In the genomic region with DNA sequence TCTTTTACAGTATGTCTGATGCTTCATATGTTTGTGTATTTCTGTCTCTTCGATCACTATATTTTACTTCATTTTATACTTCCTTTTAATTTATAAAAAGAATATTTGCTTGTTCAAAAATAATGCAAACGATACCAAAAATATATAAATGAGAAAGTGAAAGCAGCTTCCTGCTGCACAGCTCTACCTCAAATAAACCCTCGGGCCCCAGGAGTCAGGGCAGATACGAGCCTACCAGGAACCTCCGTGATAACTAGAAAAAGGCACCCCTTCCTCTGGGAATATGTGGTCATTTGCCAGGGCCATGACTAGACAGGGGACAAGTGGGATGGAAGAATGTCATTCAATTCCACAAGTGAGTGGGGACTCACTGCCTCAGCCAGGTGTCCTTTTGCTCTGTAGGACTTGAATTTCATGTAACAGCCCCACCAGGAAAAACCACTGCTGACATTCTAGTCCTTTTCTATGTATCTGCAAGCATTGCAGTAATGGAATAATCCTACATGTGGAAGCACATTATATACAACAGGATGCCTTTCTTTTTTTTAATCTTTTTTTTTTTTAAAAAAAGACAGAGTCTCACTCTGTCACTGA, we compare ENCODE assay signal across 17 cellular contexts.
DNase-seq lines count a peak whose midpoint lies in the region; ATAC-seq and TF ChIP-seq lines count a peak whose summit lies in the region.
"Had no signal": no experiment of that assay in that cellular context is flagged by ENCODE, and none has a peak within 500 bp of the region (broad histone marks: within the 10 kb centered on the region; RNA-seq: fewer than 3 reads in every experiment).

No MANE protein-coding gene starts in this region.

- H4K20me1 ChIP-seq in DOHH2 (ENCODE audit: control insufficient read depth, insufficient read depth, low read depth, low read length): no peaks in the 10 kb centered on the region

- no peaks in the 10 kb centered on the region for H3K9me2 ChIP-seq in DOHH2 (replicated peaks; ENCODE audit: control insufficient read depth, low read length)

- H3K27me3 ChIP-seq in DOHH2 (ENCODE audit: control insufficient read depth, low read length): no peaks in the 10 kb centered on the region
- no peaks in the 10 kb centered on the region for H3K27me3 ChIP-seq in foreskin keratinocyte
- H3K27me3 ChIP-seq in ascending aorta: no peaks in the 10 kb centered on the region
- H3K27me3 ChIP-seq: colonic mucosa, heart left ventricle had no signal

- intact Hi-C loops in ascending aorta (cut with DNase I): no loop called here

- H3K4me3 ChIP-seq in DOHH2 (ENCODE audit: low read length) (peak overlapping the region; percentile 32; the same call in 1 of the 2 replicates), ascending aorta (no peak overlapping the region)
- H3K4me3 ChIP-seq: colonic mucosa, heart left ventricle, SK-N-MC had no signal

- ATAC-seq in GM18909 (IDR thresholded peaks at IDR 0.05; ENCODE audit: poor library complexity, unreplicated experiment): peak; percentile 66
- peak; percentile 60 for ATAC-seq in HG02623 (IDR thresholded peaks at IDR 0.05; ENCODE audit: unreplicated experiment)
- peak; percentile 61 for ATAC-seq in HG03460 (IDR thresholded peaks at IDR 0.05; ENCODE audit: unreplicated experiment)
- ATAC-seq in foreskin keratinocyte: no peak
- ATAC-seq: heart left ventricle had no signal

- no peaks in the 10 kb centered on the region for H3K79me2 ChIP-seq in DOHH2 (ENCODE audit: control insufficient read depth, low read length)

- H3K27ac ChIP-seq in DOHH2 (ENCODE audit: low read depth, low read length) (no peak overlapping the region), foreskin keratinocyte (no peak overlapping the region), ascending aorta (no peak overlapping the region)
- H3K27ac ChIP-seq: colonic mucosa, heart left ventricle, KMS-11, SK-N-MC had no signal

- TF ChIP-seq CTCF in DOHH2 (IDR thresholded peaks at IDR 0.05; ENCODE audit: low read depth, low read length, poor library complexity, severe bottlenecking) (no peak), foreskin keratinocyte (conservative IDR thresholded peaks at IDR 0.05) (no peak), ascending aorta (IDR thresholded peaks at IDR 0.05) (no peak)

- H3F3A ChIP-seq in DOHH2 (ENCODE audit: control insufficient read depth, insufficient read depth): no peaks in the 10 kb centered on the region

- peak overlapping the region; percentile 52 for H3K4me2 ChIP-seq in DOHH2 (ENCODE audit: low read length)
- H3K4me2 ChIP-seq: KMS-11 had no signal

- H3K9me3 ChIP-seq in DOHH2 (ENCODE audit: control insufficient read depth, insufficient read depth, low read length): no peaks in the 10 kb centered on the region
- H3K9me3 ChIP-seq in ascending aorta: no peaks in the 10 kb centered on the region
- H3K9me3 ChIP-seq: colonic mucosa, heart left ventricle had no signal

- no peak for DNase-seq in NCI-H345 (lab: John Stamatoyannopoulos, UW)
- DNase-seq in foreskin keratinocyte: no peak
- no peak for DNase-seq in ascending aorta (ENCODE audit: low spot score in 2 of 2)
- no peak for DNase-seq in glomerular visceral epithelial cell (ENCODE audit: extremely low spot score)
- DNase-seq: activated gamma-delta T cell treated with Interleukin-2 at 50 U/mL for 16 hours, colonic mucosa, GDM1, H9, heart left ventricle, NCI-H146, NCI-H510A treated with DMSO at 0.1 percent for 48 hours had no signal

- peaks cover 47% of the 10 kb centered on the region for H3K36me3 ChIP-seq in DOHH2 (ENCODE audit: control insufficient read depth, low read length)
- H3K36me3 ChIP-seq in ascending aorta: peaks cover 4 to 14% of the 10 kb centered on the region in 2 donors
- H3K36me3 ChIP-seq: colonic mucosa had no signal

- H3K4me1 ChIP-seq in DOHH2 (ENCODE audit: control insufficient read depth, low read length): peaks cover 17% of the 10 kb centered on the region
- H3K4me1 ChIP-seq in foreskin keratinocyte: no peaks in the 10 kb centered on the region
- no peaks in the 10 kb centered on the region for H3K4me1 ChIP-seq in ascending aorta
- H3K4me1 ChIP-seq: colonic mucosa had no signal
